20 cellular contexts compared by ENCODE assay signal in genomic region chr6:84061613-84062398, GRCh38. TPM values are rescaled to one million over a fixed set of nuclear protein-coding genes. Genes with fewer than 3 reads are reported as not detected.
A peak's percentile ranks its signal among the peaks of the same experiment; 100 is the strongest.
DNase-seq lines count a peak whose midpoint lies in the region; FAIRE-seq and TF ChIP-seq lines count a peak whose summit lies in the region.
"Had no signal": no experiment of that assay in that cellular context is flagged by ENCODE, and none has a peak within 500 bp of the region (broad histone marks: within the 10 kb centered on the region; RNA-seq: fewer than 3 reads in every experiment).

No MANE protein-coding gene starts in this region.

- H3K79me2 ChIP-seq in H1 (ENCODE audit: control insufficient read depth in 1 of 2, insufficient read depth in 2 of 2, low read length in 2 of 2) = no peaks in the 10 kb centered on the region

- H3K36me3 ChIP-seq in H1 (ENCODE audit: control insufficient read depth in 2 of 4, insufficient read depth in 4 of 4, low read length in 3 of 4) (no peaks in the 10 kb centered on the region), tibial artery (peaks cover 0 to 24% (median 14%) of the 10 kb centered on the region in 3 donors)
- H3K36me3 ChIP-seq: breast epithelium, left lung, WERI-Rb-1 had no signal

- TF ChIP-seq EP300 in H1 (IDR thresholded peaks at IDR 0.05; ENCODE audit: borderline replicate concordance in 1 of 2, low read depth in 2 of 2, low read length in 2 of 2) = no peak

- H3K23me2 ChIP-seq in H1 (ENCODE audit: low read depth, low read length) = no peaks in the 10 kb centered on the region

- H3K18ac ChIP-seq in H1 (ENCODE audit: extremely low read depth, low read length) = no peak overlapping the region

- peak overlapping the region; percentile 73; the same call in 1 of the 2 replicates for H2BK20ac ChIP-seq in H1 (ENCODE audit: low read length)

- no peak overlapping the region for H3K9ac ChIP-seq in H1 (replicated peaks in 1 of 4; ENCODE audit: extremely low read depth in 1 of 4, low read depth in 3 of 4, low read length in 3 of 4)

- DNase-seq in NCI-H2227 (lab: John Stamatoyannopoulos, UW; ENCODE audit: unreplicated experiment) (peak; percentile 15), NCI-H2227 treated with DMSO at 0.1 percent for 48 hours (lab: John Stamatoyannopoulos, UW) (no peak), NCI-H748 treated with DMSO at 0.1 percent for 48 hours (lab: John Stamatoyannopoulos, UW) (peak; percentile 73), H1 (ENCODE audit: low read depth in 1 of 2, low spot score in 2 of 2) (no peak), NK-92 (lab: John Stamatoyannopoulos, UW; ENCODE audit: unreplicated experiment) (no peak), tibial artery (no peak), COLO668 (lab: John Stamatoyannopoulos, UW; ENCODE audit: unreplicated experiment) (no peak), NCI-H1048 (lab: John Stamatoyannopoulos, UW) (no peak)
- DNase-seq: activated CD4-positive, alpha-beta memory T cell treated with anti-CD3 and anti-CD28 coated beads for 36 hours; activated gamma-delta T cell; activated T-cell treated with anti-CD3 and anti-CD28 coated beads for 4 hours; C1 segment of cervical spinal cord; cortex of kidney; left lung; NCI-H1105 treated with DMSO at 0.1 percent for 48 hours; SHP77; WERI-Rb-1 had no signal

- no peaks in the 10 kb centered on the region for H4K20me1 ChIP-seq in H1 (replicated peaks in 1 of 2; ENCODE audit: control insufficient read depth in 1 of 2, insufficient read depth in 2 of 2, low read length in 2 of 2)

- no peaks in the 10 kb centered on the region for H3K79me1 ChIP-seq in H1 (ENCODE audit: low read depth, low read length)

- H3K9me3 ChIP-seq in H1 (ENCODE audit: insufficient read depth in 2 of 2, low read depth in 1 of 2, low read length in 1 of 2) (no peaks in the 10 kb centered on the region), tibial artery (no peaks in the 10 kb centered on the region)
- H3K9me3 ChIP-seq: breast epithelium, left lung had no signal

- H4K5ac ChIP-seq in H1 (ENCODE audit: insufficient read length, low read depth, low read length) = no peak overlapping the region

- peak overlapping the region; percentile 22 to 23; a peak in 1 of 4 replicates for H3K4me2 ChIP-seq in H1 (ENCODE audit: insufficient read depth in 1 of 2, low read depth in 2 of 2, low read length in 2 of 2)

- H2BK12ac ChIP-seq in H1 (ENCODE audit: low read depth, low read length) = no peak overlapping the region; the same call in 1 of the 2 replicates

- no peak overlapping the region; the same call in 1 of the 2 replicates for H2BK15ac ChIP-seq in H1 (ENCODE audit: low read length)

- TF ChIP-seq POLR2A in H1 (IDR thresholded peaks at IDR 0.05; ENCODE audit: control extremely low read depth in 1 of 2, low read depth in 2 of 2, low read length in 2 of 2) = no peak

- CTCF ChIA-PET in H1 (lab: Charles Lee; ENCODE audit: partially characterized antibody) = interaction anchor here (1.2 to 1.9 kb wide), 5 partner anchors 9 to 165 kb away, joined by 3 to 8 read pairs (median 4); partner anchors contain the start of gene CEP162

- no peak overlapping the region for H3K4ac ChIP-seq in H1 (replicated peaks; ENCODE audit: insufficient read length, low read depth, low read length)

- no peak overlapping the region for H2AK5ac ChIP-seq in H1 (ENCODE audit: low read depth, low read length)

- H3K14ac ChIP-seq in H1 (ENCODE audit: insufficient read length) = no peak overlapping the region

- no peak overlapping the region for H4K8ac ChIP-seq in H1 (ENCODE audit: extremely low read depth, insufficient read depth, low read length)

- H3K27me3 ChIP-seq in H1 (replicated peaks in 1 of 4; ENCODE audit: control insufficient read depth in 3 of 4, extremely low read depth in 1 of 4, insufficient read depth in 3 of 4, low read length in 3 of 4) (no peaks in the 10 kb centered on the region; a peak in 1 of 7 replicates), tibial artery (no peaks in the 10 kb centered on the region)
- H3K27me3 ChIP-seq: breast epithelium, left lung had no signal

- no peak overlapping the region for H3K23ac ChIP-seq in H1 (ENCODE audit: insufficient read length)

- TF ChIP-seq CTCF in H1 (IDR thresholded peaks at IDR 0.05; ENCODE audit: control extremely low read depth in 1 of 3, insufficient read depth in 1 of 3, low read depth in 1 of 3, low read length in 3 of 3) = no peak
- TF ChIP-seq CTCF in tibial artery (IDR thresholded peaks at IDR 0.05) = no peak

- POLR2A ChIA-PET in H1 (lab: Charles Lee; ENCODE audit: partially characterized antibody) = interaction anchor here (0.9 kb wide), 1 partner anchor 9 kb away, joined by 3 read pairs; no protein-coding TSS in a partner anchor

- H3K27ac ChIP-seq in H1 (ENCODE audit: low read depth, low read length) = no peak overlapping the region
- no peak overlapping the region for H3K27ac ChIP-seq in tibial artery
- H3K27ac ChIP-seq: breast epithelium, left lung, WERI-Rb-1 had no signal

- FAIRE-seq in H1 (lab: Jason Lieb, UNC) = no peak
- FAIRE-seq: G401.6, urothelium cell line had no signal

- H2BK5ac ChIP-seq in H1 (ENCODE audit: low read depth, low read length) = no peak overlapping the region

- WGBS in H1 (ENCODE audit: extremely low coverage in 1 of 2, insufficient coverage in 1 of 2, insufficient read length in 1 of 2, insufficient replicate concordance in 2 of 2, low coverage in 1 of 2, low lambda C conversion rate in 2 of 2, missing lambda C conversion rate in 1 of 2), 2 experiments = 35% methylated on average over 3 of the region's 3 CpGs; no CpG with 5 or more reads in 1 of the 2 experiments

- intact Hi-C loops in tibial artery (cut with DNase I; ENCODE audit: low total_unique reads) = no loop called here

- no peak overlapping the region for H3K56ac ChIP-seq in H1 (replicated peaks; ENCODE audit: insufficient read length, low read depth, low read length)

- no peak overlapping the region for H2BK120ac ChIP-seq in H1 (replicated peaks; ENCODE audit: low read depth, low read length)

- no peak overlapping the region for H2AFZ ChIP-seq in H1 (ENCODE audit: low read length)

- H3K4me3 ChIP-seq in H1 (ENCODE audit: extremely low read depth in 1 of 4, insufficient read depth in 2 of 4, low read depth in 3 of 4, low read length in 4 of 4) (no peak overlapping the region; a peak in 1 of 8 replicates), tibial artery (no peak overlapping the region)
- H3K4me3 ChIP-seq: breast epithelium, left lung had no signal

- H4K91ac ChIP-seq in H1 (replicated peaks; ENCODE audit: insufficient read length, low read length) = no peak overlapping the region

- no peak for TF ChIP-seq RAD21 in H1 (IDR thresholded peaks at IDR 0.05 in 1 of 2, conservative IDR thresholded peaks at IDR 0.05 in 1 of 2; ENCODE audit: low read depth in 2 of 2, low read length in 2 of 2)

- H3K4me1 ChIP-seq in H1 (replicated peaks in 1 of 4; ENCODE audit: control insufficient read depth in 3 of 4, insufficient read depth in 4 of 4, low read length in 3 of 4) (peaks cover 2 to 15% (median 8%) of the 10 kb centered on the region in 4 experiments; a peak in 4 of 7 replicates), tibial artery (peaks cover 0 to 58% (median 3%) of the 10 kb centered on the region in 4 donors)
- H3K4me1 ChIP-seq: breast epithelium, left lung had no signal

TF ChIP-seq in H1, 55 proteins besides CTCF, POLR2A, EP300 and RAD21:
- no peak for TF ChIP-seq TAF7 (optimal IDR thresholded peaks at IDR 0.05; ENCODE audit: borderline replicate concordance, low read depth, low read length)
- no peak for TF ChIP-seq NANOG (IDR thresholded peaks at IDR 0.05; ENCODE audit: insufficient read depth, low read depth, low read length, poor library complexity, severe bottlenecking)
- TF ChIP-seq ATF2 (IDR thresholded peaks at IDR 0.05; ENCODE audit: low read length) = no peak
- no peak for TF ChIP-seq RBBP5 (IDR thresholded peaks at IDR 0.05; ENCODE audit: borderline replicate concordance, low read depth, low read length)

RNA-seq across cellular contexts. Expression of gene MRAP2, which starts 28.2 kb away (rescaled TPM):
- 4.7 and 5.0 TPM in 2 replicates for total RNA-seq in H1 (2021; fragmentation: NEBNext Ultra II Directional; extraction: Animal tissue kit (Norgen Biotek cat#: 25700))
- 5.3 and 11.0 TPM in 2 replicates for polyA plus RNA-seq in H1 (2011; rRNA removed)
- polyA plus RNA-seq in H1 (2011; cell fraction: cytosol; rRNA removed) = 6.8 TPM
- polyA plus RNA-seq in H1 (2011; cell fraction: nucleus; rRNA removed) = 2.8 TPM
- 6.7 to 11.0 TPM (median 7.8 TPM) in 4 replicates for polyA plus RNA-seq in H1 (2012, experiment 1 of 2)
- polyA plus RNA-seq in H1 (2012, experiment 2 of 2) = 8.2 TPM
- 4.3 TPM for polyA plus RNA-seq in H1 (2013, experiment 1 of 2)
- 5.5 TPM for polyA plus RNA-seq in H1 (2013, experiment 2 of 2)
- 9.5 and 13.2 TPM in 2 replicates for polyA minus RNA-seq in H1 (2011; rRNA and poly(A)+ RNA removed)
- polyA minus RNA-seq in H1 (2011; cell fraction: cytosol; rRNA and poly(A)+ RNA removed) = 3.1 TPM
- 2.5 TPM for polyA minus RNA-seq in H1 (2011; cell fraction: nucleus; rRNA and poly(A)+ RNA removed)
- total RNA-seq: activated CD4-positive, alpha-beta memory T cell treated with anti-CD3 and anti-CD28 coated beads for 36 hours had no signal

Comparison
In these comparisons a context has a peak if more than half of its experiments do, and no peak if none do; other contexts are left out.
1. DNase-seq: peak in NCI-H2227 (single experiment) and NCI-H748 treated with DMSO at 0.1 percent for 48 hours (single experiment); none in NCI-H2227 treated with DMSO at 0.1 percent for 48 hours (single experiment), H1 (0 of 2), NK-92 (single experiment), tibial artery (0 of 2), COLO668 (single experiment) and NCI-H1048 (single experiment).